Comparison of ENCODE assay signal across 1 cellular context in the genomic region with DNA sequence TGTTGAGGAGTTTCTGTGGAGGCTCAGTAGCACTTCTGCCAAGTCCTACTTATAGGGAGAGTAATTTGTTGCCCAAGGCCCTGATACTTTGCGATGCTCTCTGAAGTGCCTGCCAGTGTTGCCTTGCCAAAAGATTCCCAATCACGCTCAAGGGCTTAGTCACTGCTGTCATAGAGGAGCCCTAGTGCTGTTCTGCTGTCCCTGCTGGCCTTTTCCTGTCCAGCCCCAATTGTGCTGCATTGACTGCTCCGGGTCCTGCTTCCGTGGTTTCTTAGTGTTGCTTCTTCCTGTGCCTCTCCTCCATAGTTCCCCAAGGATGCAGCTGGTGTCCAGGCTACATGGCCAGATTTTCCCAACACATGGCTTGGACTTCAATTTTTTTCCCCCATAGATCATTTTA.
TF ChIP-seq lines count a peak whose summit lies in the region.

No MANE protein-coding gene starts in this region.

TF ChIP-seq in GM23338, 12 proteins besides CTCF, POLR2A, EP300 and RAD21 (continued from another document):
- no peak for TF ChIP-seq POLR2AphosphoS5 (IDR thresholded peaks at IDR 0.05; ENCODE audit: low read depth)
- no peak for TF ChIP-seq EZH2 (IDR thresholded peaks at IDR 0.05; ENCODE audit: low read depth, unreplicated experiment)
- TF ChIP-seq, protein P1, sequence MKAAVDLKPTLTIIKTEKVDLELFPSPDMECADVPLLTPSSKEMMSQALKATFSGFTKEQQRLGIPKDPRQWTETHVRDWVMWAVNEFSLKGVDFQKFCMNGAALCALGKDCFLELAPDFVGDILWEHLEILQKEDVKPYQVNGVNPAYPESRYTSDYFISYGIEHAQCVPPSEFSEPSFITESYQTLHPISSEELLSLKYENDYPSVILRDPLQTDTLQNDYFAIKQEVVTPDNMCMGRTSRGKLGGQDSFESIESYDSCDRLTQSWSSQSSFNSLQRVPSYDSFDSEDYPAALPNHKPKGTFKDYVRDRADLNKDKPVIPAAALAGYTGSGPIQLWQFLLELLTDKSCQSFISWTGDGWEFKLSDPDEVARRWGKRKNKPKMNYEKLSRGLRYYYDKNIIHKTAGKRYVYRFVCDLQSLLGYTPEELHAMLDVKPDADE (IDR thresholded peaks at IDR 0.05): no peak
- TF ChIP-seq ZNF114 (CRISPR knock-in tag; IDR thresholded peaks at IDR 0.05): no peak
- TF ChIP-seq, protein P2, sequence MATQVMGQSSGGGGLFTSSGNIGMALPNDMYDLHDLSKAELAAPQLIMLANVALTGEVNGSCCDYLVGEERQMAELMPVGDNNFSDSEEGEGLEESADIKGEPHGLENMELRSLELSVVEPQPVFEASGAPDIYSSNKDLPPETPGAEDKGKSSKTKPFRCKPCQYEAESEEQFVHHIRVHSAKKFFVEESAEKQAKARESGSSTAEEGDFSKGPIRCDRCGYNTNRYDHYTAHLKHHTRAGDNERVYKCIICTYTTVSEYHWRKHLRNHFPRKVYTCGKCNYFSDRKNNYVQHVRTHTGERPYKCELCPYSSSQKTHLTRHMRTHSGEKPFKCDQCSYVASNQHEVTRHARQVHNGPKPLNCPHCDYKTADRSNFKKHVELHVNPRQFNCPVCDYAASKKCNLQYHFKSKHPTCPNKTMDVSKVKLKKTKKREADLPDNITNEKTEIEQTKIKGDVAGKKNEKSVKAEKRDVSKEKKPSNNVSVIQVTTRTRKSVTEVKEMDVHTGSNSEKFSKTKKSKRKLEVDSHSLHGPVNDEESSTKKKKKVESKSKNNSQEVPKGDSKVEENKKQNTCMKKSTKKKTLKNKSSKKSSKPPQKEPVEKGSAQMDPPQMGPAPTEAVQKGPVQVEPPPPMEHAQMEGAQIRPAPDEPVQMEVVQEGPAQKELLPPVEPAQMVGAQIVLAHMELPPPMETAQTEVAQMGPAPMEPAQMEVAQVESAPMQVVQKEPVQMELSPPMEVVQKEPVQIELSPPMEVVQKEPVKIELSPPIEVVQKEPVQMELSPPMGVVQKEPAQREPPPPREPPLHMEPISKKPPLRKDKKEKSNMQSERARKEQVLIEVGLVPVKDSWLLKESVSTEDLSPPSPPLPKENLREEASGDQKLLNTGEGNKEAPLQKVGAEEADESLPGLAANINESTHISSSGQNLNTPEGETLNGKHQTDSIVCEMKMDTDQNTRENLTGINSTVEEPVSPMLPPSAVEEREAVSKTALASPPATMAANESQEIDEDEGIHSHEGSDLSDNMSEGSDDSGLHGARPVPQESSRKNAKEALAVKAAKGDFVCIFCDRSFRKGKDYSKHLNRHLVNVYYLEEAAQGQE (IDR thresholded peaks at IDR 0.05; ENCODE audit: unreplicated experiment): no peak
- TF ChIP-seq STAT1 (IDR thresholded peaks at IDR 0.05; ENCODE audit: unreplicated experiment): no peak
- no peak for TF ChIP-seq CREB1 (CRISPR knock-in tag; IDR thresholded peaks at IDR 0.05; ENCODE audit: low read depth)
